Comparison of ENCODE assay signal across 8 cellular contexts in the genomic region with DNA sequence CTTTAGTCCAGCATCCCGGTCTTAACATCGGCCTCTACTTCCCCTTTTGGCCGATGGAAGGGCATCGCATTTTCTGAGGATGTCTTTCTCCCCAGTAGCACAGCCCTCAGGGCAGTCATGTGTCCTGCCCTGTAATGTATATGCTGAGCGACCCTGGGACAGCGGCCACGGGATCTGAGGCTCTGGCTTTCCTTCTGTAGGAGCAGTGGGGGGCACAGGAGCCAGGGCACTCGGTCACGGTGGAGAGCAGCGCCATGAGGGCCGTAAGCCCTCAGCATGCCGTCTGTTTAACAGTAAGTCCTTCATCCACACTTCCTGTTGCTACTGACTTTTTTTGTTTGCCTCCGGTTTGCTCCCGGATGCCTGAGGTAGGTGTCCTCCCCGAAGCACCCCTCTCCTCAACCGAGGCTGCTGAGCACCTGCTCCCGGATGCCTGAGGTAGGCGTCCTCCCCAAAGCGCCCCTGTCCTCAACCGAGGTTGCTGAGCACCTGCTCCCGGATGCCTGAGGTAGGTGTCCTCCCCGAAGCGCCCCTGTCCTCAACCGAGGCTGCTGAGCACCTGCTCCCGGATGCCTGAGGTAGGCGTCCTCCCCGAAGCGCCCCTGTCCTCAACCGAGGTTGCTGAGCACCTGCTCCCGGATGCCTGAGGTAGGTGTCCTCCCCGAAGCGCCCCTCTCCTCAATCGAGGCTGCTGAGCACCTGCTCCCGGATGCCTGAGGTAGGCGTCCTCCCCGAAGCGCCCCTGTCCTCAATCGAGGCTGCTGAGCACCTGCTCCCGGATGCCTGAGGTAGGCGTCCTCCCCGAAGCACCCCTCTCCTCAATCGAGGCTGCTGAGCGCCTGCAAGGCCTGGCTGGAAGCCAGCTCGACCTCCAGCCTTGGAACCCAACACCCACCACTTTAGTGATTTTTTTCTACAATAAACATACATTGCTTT.
DNase-seq lines count a peak whose midpoint lies in the region; TF ChIP-seq lines count a peak whose summit lies in the region.
"Not testable (repeated sequence)": the region's sequence is repeated elsewhere in the genome, so short reads cannot be mapped to it uniquely, and the experiment has no call there.

No MANE protein-coding gene starts in this region.

- H3K27me3 Mint-ChIP-seq in CD14-positive monocyte (ENCODE audit: low read depth in 3 of 3); activated CD4-positive, alpha-beta memory T cell treated with anti-CD3 and anti-CD28 coated beads for 36 hours; activated naive CD4-positive, alpha-beta T cell treated with anti-CD3 and anti-CD28 coated beads, Interleukin-2, amount 10 ng/mL, durations not matched to agents 7 days and 5 days; osteocyte (ENCODE audit: unreplicated experiment): not testable (repeated sequence)

- H3K36me3 ChIP-seq in thymus (ENCODE audit: control insufficient read depth, insufficient read depth) = not testable (repeated sequence)

- H3K4me1 Mint-ChIP-seq in CD14-positive monocyte (peaks cover 86% of the 10 kb centered on the region), osteocyte (ENCODE audit: unreplicated experiment) (peaks cover 17% of the 10 kb centered on the region)
- H3K4me1 Mint-ChIP-seq in activated CD4-positive, alpha-beta memory T cell treated with anti-CD3 and anti-CD28 coated beads for 36 hours (ENCODE audit: low read depth) = peaks cover 67% of the 10 kb centered on the region
- H3K4me1 Mint-ChIP-seq in activated naive CD4-positive, alpha-beta T cell treated with anti-CD3 and anti-CD28 coated beads, Interleukin-2, amount 10 ng/mL, durations not matched to agents 7 days and 5 days = peaks cover 78% of the 10 kb centered on the region

- peak overlapping the region; percentile 74 to 76 for H3K4me3 Mint-ChIP-seq in CD14-positive monocyte
- H3K4me3 Mint-ChIP-seq in activated CD4-positive, alpha-beta memory T cell treated with anti-CD3 and anti-CD28 coated beads for 36 hours = peak overlapping the region; percentile 50
- H3K4me3 Mint-ChIP-seq in activated naive CD4-positive, alpha-beta T cell treated with anti-CD3 and anti-CD28 coated beads, Interleukin-2, amount 10 ng/mL, durations not matched to agents 7 days and 5 days = peak overlapping the region; percentile 31
- H3K4me3 Mint-ChIP-seq in osteocyte (ENCODE audit: unreplicated experiment) = not testable (repeated sequence)

- peak; percentile 64 for DNase-seq in CD14-positive monocyte (ENCODE audit: low spot score)
- DNase-seq in Jurkat, Clone E6-1 (ENCODE audit: low read depth, low spot score) = peak; percentile 83
- peak; percentile 29 for DNase-seq in NCI-H69 (lab: John Stamatoyannopoulos, UW)
- DNase-seq in activated CD4-positive, alpha-beta memory T cell treated with anti-CD3 and anti-CD28 coated beads for 36 hours = peak; percentile 27
- DNase-seq in activated naive CD4-positive, alpha-beta T cell treated with anti-CD3 and anti-CD28 coated beads, Interleukin-2, amount 10 ng/mL, durations not matched to agents 7 days and 5 days = peak; percentile 50
- DNase-seq in islet precursor cell = peak; percentile 48
- DNase-seq in osteocyte (ENCODE audit: extremely low spot score, unreplicated experiment) = peak; percentile 36

- H3K9me3 Mint-ChIP-seq in CD14-positive monocyte; activated CD4-positive, alpha-beta memory T cell treated with anti-CD3 and anti-CD28 coated beads for 36 hours; activated naive CD4-positive, alpha-beta T cell treated with anti-CD3 and anti-CD28 coated beads, Interleukin-2, amount 10 ng/mL, durations not matched to agents 7 days and 5 days; osteocyte (ENCODE audit: unreplicated experiment): not testable (repeated sequence)

- H3K36me3 Mint-ChIP-seq in CD14-positive monocyte = peaks cover 39 to 43% of the 10 kb centered on the region in 2 donors
- not testable (repeated sequence) for H3K36me3 Mint-ChIP-seq in activated CD4-positive, alpha-beta memory T cell treated with anti-CD3 and anti-CD28 coated beads for 36 hours; osteocyte (ENCODE audit: unreplicated experiment)
- peaks cover 44% of the 10 kb centered on the region for H3K36me3 Mint-ChIP-seq in activated naive CD4-positive, alpha-beta T cell treated with anti-CD3 and anti-CD28 coated beads, Interleukin-2, amount 10 ng/mL, durations not matched to agents 7 days and 5 days

- 9% methylated on average over 37 of the region's 44 CpGs for WGBS in thymus

- not testable (repeated sequence) for H3K27me3 ChIP-seq in thymus (ENCODE audit: control insufficient read depth, insufficient read depth)

- H3K27ac Mint-ChIP-seq in CD14-positive monocyte = peak overlapping the region; percentile 88 to 96 (median 94)
- H3K27ac Mint-ChIP-seq in activated CD4-positive, alpha-beta memory T cell treated with anti-CD3 and anti-CD28 coated beads for 36 hours = peak overlapping the region; percentile 79
- H3K27ac Mint-ChIP-seq in activated naive CD4-positive, alpha-beta T cell treated with anti-CD3 and anti-CD28 coated beads, Interleukin-2, amount 10 ng/mL, durations not matched to agents 7 days and 5 days = peak overlapping the region; percentile 95
- not testable (repeated sequence) for H3K27ac Mint-ChIP-seq in osteocyte (ENCODE audit: unreplicated experiment)

- POLR2A ChIA-PET in activated CD4-positive, alpha-beta memory T cell treated with anti-CD3 and anti-CD28 coated beads for 36 hours (lab: Charles Lee) = interaction anchor here (1.1 kb wide), 1 partner anchor 15 kb away, joined by 6 read pairs; no protein-coding TSS in a partner anchor

- peak overlapping the region; percentile 86 for H3K27ac ChIP-seq in thymus (ENCODE audit: low read depth)

- H3K9me3 ChIP-seq in thymus (ENCODE audit: control insufficient read depth) = not testable (repeated sequence)

- intact Hi-C loops in CD14-positive monocyte (cut with micrococcal nuclease) = not testable (repeated sequence)
- intact Hi-C loops in activated CD4-positive, alpha-beta memory T cell treated with anti-CD3 and anti-CD28 coated beads for 36 hours (cut with micrococcal nuclease) = loop anchor here (2.0 kb wide), 1 partner anchor 27 kb away; no protein-coding TSS in a partner anchor

- not testable (repeated sequence) for TF ChIP-seq CTCF in CD14-positive monocyte (IDR thresholded peaks at IDR 0.05); osteocyte (IDR thresholded peaks at IDR 0.05)

- H3K4me3 ChIP-seq in Jurkat, Clone E6-1 (ENCODE audit: low read length) = peak overlapping the region; percentile 44
- H3K4me3 ChIP-seq in thymus (ENCODE audit: low read length) = not testable (repeated sequence)

- CTCF ChIA-PET in activated CD4-positive, alpha-beta memory T cell treated with anti-CD3 and anti-CD28 coated beads for 36 hours (lab: Charles Lee) = interaction anchor here (0.6 to 1.1 kb wide), 6 partner anchors 10 to 92 kb away, joined by 3 to 4 read pairs (median 3); no protein-coding TSS in a partner anchor
- CTCF ChIA-PET in activated naive CD4-positive, alpha-beta T cell treated with anti-CD3 and anti-CD28 coated beads, Interleukin-2, amount 10 ng/mL, durations not matched to agents 7 days and 5 days (lab: Charles Lee) = interaction anchor here (0.6 to 1.0 kb wide), 2 partner anchors 19 to 88 kb away, joined by 3 read pairs; no protein-coding TSS in a partner anchor

- peaks cover 43% of the 10 kb centered on the region for H3K4me1 ChIP-seq in thymus (ENCODE audit: control insufficient read depth, insufficient read depth, low read length)

Comparison
In these comparisons a context has a peak if more than half of its experiments do, and no peak if none do; other contexts are left out.
1. DNase-seq: peak in every context shown above with its lines; median percentile 83 in Jurkat, Clone E6-1; 64 in CD14-positive monocyte; 50 in activated naive CD4-positive, alpha-beta T cell treated with anti-CD3 and anti-CD28 coated beads, Interleukin-2, amount 10 ng/mL, durations not matched to agents 7 days and 5 days; 48 in islet precursor cell; 36 in osteocyte; 29 in NCI-H69; 27 in activated CD4-positive, alpha-beta memory T cell treated with anti-CD3 and anti-CD28 coated beads for 36 hours.